2 cellular contexts compared by ENCODE assay signal in the genomic region with DNA sequence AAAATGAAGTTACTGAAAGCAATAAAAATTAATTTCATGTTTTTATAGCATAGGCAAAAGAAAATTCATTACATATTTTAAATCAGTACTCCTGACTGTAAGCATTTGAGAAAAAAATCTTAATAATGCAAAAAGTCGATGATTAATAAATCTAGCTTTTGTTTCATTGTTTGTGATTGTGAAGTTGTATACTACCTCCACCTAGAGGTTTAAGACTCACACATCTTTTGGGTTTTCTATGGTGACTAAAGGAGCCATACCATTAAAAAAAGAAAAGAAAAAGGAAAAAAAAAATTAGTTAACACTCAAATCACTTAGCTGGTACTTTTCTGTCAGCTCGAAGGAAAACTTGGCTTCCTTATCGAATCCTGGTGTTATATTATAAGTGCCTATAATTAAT.
TF ChIP-seq lines count a peak whose summit lies in the region.

No MANE protein-coding gene starts in this region.

TF ChIP-seq in neural cell, 6 proteins besides CTCF, POLR2A, EP300 and RAD21:
- no peak for TF ChIP-seq POLR2AphosphoS5 (IDR thresholded peaks at IDR 0.05)
- TF ChIP-seq SMC3 (conservative IDR thresholded peaks at IDR 0.05; ENCODE audit: poor library complexity) = no peak
- no peak for TF ChIP-seq TAF1 (IDR thresholded peaks at IDR 0.05; ENCODE audit: low read depth)
- TF ChIP-seq, protein P1, sequence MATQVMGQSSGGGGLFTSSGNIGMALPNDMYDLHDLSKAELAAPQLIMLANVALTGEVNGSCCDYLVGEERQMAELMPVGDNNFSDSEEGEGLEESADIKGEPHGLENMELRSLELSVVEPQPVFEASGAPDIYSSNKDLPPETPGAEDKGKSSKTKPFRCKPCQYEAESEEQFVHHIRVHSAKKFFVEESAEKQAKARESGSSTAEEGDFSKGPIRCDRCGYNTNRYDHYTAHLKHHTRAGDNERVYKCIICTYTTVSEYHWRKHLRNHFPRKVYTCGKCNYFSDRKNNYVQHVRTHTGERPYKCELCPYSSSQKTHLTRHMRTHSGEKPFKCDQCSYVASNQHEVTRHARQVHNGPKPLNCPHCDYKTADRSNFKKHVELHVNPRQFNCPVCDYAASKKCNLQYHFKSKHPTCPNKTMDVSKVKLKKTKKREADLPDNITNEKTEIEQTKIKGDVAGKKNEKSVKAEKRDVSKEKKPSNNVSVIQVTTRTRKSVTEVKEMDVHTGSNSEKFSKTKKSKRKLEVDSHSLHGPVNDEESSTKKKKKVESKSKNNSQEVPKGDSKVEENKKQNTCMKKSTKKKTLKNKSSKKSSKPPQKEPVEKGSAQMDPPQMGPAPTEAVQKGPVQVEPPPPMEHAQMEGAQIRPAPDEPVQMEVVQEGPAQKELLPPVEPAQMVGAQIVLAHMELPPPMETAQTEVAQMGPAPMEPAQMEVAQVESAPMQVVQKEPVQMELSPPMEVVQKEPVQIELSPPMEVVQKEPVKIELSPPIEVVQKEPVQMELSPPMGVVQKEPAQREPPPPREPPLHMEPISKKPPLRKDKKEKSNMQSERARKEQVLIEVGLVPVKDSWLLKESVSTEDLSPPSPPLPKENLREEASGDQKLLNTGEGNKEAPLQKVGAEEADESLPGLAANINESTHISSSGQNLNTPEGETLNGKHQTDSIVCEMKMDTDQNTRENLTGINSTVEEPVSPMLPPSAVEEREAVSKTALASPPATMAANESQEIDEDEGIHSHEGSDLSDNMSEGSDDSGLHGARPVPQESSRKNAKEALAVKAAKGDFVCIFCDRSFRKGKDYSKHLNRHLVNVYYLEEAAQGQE (IDR thresholded peaks at IDR 0.05; ENCODE audit: borderline replicate concordance) = no peak
- no peak for TF ChIP-seq MXI1 (conservative IDR thresholded peaks at IDR 0.05; ENCODE audit: poor library complexity, severe bottlenecking)
- no peak for TF ChIP-seq EZH2 (IDR thresholded peaks at IDR 0.05; ENCODE audit: borderline replicate concordance, insufficient read depth, low read length, poor library complexity, severe bottlenecking)

TF ChIP-seq in HepG2, 621 proteins besides CTCF, POLR2A, EP300 and RAD21:
- no peak for TF ChIP-seq DNMT1 (CRISPR knock-in tag; IDR thresholded peaks at IDR 0.05)
- TF ChIP-seq, protein P2, sequence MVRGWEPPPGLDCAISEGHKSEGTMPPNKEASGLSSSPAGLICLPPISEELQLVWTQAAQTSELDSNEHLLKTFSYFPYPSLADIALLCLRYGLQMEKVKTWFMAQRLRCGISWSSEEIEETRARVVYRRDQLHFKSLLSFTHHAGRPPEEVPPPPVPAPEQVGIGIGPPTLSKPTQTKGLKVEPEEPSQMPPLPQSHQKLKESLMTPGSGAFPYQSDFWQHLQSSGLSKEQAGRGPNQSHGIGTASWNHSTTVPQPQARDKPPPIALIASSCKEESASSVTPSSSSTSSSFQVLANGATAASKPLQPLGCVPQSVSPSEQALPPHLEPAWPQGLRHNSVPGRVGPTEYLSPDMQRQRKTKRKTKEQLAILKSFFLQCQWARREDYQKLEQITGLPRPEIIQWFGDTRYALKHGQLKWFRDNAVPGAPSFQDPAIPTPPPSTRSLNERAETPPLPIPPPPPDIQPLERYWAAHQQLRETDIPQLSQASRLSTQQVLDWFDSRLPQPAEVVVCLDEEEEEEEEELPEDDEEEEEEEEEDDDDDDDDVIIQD (CRISPR knock-in tag; IDR thresholded peaks at IDR 0.05; ENCODE audit: low read depth) = no peak
- TF ChIP-seq HOXA9 (CRISPR knock-in tag; IDR thresholded peaks at IDR 0.05; ENCODE audit: borderline replicate concordance) = no peak
- TF ChIP-seq CENPX (CRISPR knock-in tag; IDR thresholded peaks at IDR 0.05) = no peak
- TF ChIP-seq NFATC3 (CRISPR knock-in tag; IDR thresholded peaks at IDR 0.05) = no peak
- no peak for TF ChIP-seq ESRRA (CRISPR knock-in tag; IDR thresholded peaks at IDR 0.05; ENCODE audit: low read depth)
